ENCODE assay signal across 9 cellular contexts in the genomic region with DNA sequence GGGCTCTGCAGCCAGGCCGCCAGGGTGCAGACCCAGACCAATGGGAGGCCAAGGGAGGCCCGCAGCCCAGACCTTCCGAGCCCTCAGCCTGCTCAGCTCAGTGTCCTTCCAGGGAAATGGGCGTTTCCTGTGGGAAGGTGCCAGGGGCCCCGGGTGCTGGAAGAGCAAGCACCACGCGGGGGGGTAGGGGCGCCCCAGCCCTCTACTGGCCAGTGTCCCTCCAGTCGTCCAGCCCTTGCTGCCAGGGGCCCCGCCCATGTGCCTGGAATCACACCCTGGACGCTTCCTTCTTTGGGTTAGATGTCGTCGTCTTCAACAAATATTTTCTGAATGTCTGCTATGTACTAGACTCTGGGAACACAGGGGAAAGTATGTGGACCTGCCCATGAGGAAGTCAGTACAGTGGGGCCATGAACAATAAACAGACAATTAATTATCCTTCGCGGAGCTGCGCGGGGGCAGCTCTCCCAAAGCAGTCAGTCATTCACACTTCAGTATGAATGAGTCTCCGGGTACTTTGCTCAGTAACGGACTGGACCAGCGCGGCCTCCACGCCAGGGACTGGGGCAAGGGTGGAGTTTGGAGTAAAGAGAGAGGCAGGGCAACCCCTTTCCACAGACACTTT.
DNase-seq lines count a peak whose midpoint lies in the region; ATAC-seq and TF ChIP-seq lines count a peak whose summit lies in the region.
"Had no signal": no experiment of that assay in that cellular context is flagged by ENCODE, and none has a peak within 500 bp of the region (broad histone marks: within the 10 kb centered on the region; RNA-seq: fewer than 3 reads in every experiment).

No MANE protein-coding gene starts in this region.

- H3K9ac ChIP-seq in skeletal muscle tissue (ENCODE audit: low read depth in 1 of 3, low read length in 3 of 3) = peak overlapping the region; percentile 62 to 74 (median 71)

- no peaks in the 10 kb centered on the region for H3K27me3 ChIP-seq in brain microvascular endothelial cell (replicated peaks)
- no peaks in the 10 kb centered on the region for H3K27me3 ChIP-seq in kidney epithelial cell (ENCODE audit: control insufficient read depth, insufficient read depth, low read length)
- peaks cover 0 to 17% (median 4%) of the 10 kb centered on the region in 3 donors for H3K27me3 ChIP-seq in skeletal muscle tissue (ENCODE audit: control insufficient read depth in 3 of 3, insufficient read depth in 3 of 3, low read length in 3 of 3)

- no peak overlapping the region for H3K4me3 ChIP-seq in brain microvascular endothelial cell (ENCODE audit: low read depth, low read length)
- no peak overlapping the region for H3K4me3 ChIP-seq in kidney epithelial cell (ENCODE audit: low read depth, low read length)
- H3K4me3 ChIP-seq in skeletal muscle tissue (ENCODE audit: low read length in 3 of 3) = peak overlapping the region in 2 of 3 donors; percentile 13 to 48

- DNase-seq in GM04503 (ENCODE audit: low read depth) (peak; percentile 93), brain microvascular endothelial cell (no peak), kidney epithelial cell (ENCODE audit: low read depth) (peak; percentile 26), NCI-H2107 (lab: John Stamatoyannopoulos, UW) (no peak), NCI-H2196 treated with DMSO at 0.1 percent for 48 hours (lab: John Stamatoyannopoulos, UW; ENCODE audit: unreplicated experiment) (no peak), NCI-H526 (lab: John Stamatoyannopoulos, UW) (no peak)
- DNase-seq: activated CD4-positive, alpha-beta memory T cell treated with anti-CD3 and anti-CD28 coated beads, Interleukin-2, amount 10 ng/mL, durations not matched to agents 7 days and 5 days had no signal

- H3K9me3 ChIP-seq in skeletal muscle tissue (ENCODE audit: control insufficient read depth in 3 of 3, low read length in 3 of 3) = peaks cover 2 to 6% (median 4%) of the 10 kb centered on the region in 3 donors

- no peaks in the 10 kb centered on the region for H3K36me3 ChIP-seq in brain microvascular endothelial cell (replicated peaks)
- no peaks in the 10 kb centered on the region for H3K36me3 ChIP-seq in kidney epithelial cell (ENCODE audit: control insufficient read depth, insufficient read depth, low read length)
- no peaks in the 10 kb centered on the region for H3K36me3 ChIP-seq in skeletal muscle tissue (ENCODE audit: control insufficient read depth in 3 of 3, insufficient read depth in 3 of 3, low read length in 3 of 3)

- ATAC-seq in GM19463 (IDR thresholded peaks at IDR 0.05; ENCODE audit: unreplicated experiment) = no peak

- in situ Hi-C loops in brain microvascular endothelial cell (cut with HindIII; ENCODE audit: low pct_ligation_motif_present, low sequenced_read_pairs) = no loop called here

- H3K27ac ChIP-seq in brain microvascular endothelial cell (peak overlapping the region; percentile 90), skeletal muscle tissue (ENCODE audit: low read depth, low read length) (peak overlapping the region; percentile 83)

- TF ChIP-seq CTCF in brain microvascular endothelial cell (IDR thresholded peaks at IDR 0.05; ENCODE audit: low read depth, low read length, missing control alignments) = no peak
- TF ChIP-seq CTCF in kidney epithelial cell (IDR thresholded peaks at IDR 0.05; ENCODE audit: insufficient read depth, low read length, poor library complexity, severe bottlenecking) = no peak

- H3K4me1 ChIP-seq in skeletal muscle tissue (ENCODE audit: control insufficient read depth in 3 of 3, insufficient read depth in 3 of 3, low read length in 3 of 3) = peaks cover 35 to 41% (median 36%) of the 10 kb centered on the region in 3 donors

Comparison
In these comparisons a context has a peak if more than half of its experiments do, and no peak if none do; other contexts are left out.
1. DNase-seq: peak in GM04503 (single experiment) and kidney epithelial cell (single experiment); none in brain microvascular endothelial cell (single experiment), NCI-H2107 (single experiment), NCI-H2196 treated with DMSO at 0.1 percent for 48 hours (single experiment) and NCI-H526 (0 of 2).
2. H3K4me3 ChIP-seq: peak in skeletal muscle tissue (2 of 3); none in brain microvascular endothelial cell (single experiment) and kidney epithelial cell (single experiment).